ENCODE assay signal across 27 cellular contexts in genomic region chr5:54387031-54387430, GRCh38.
"Had no signal": no experiment of that assay in that cellular context is flagged by ENCODE, and none has a peak within 500 bp of the region (broad histone marks: within the 10 kb centered on the region; RNA-seq: fewer than 3 reads in every experiment).

No MANE protein-coding gene starts in this region.

- H3K27me3 ChIP-seq: colonic mucosa, gastrocnemius medialis, upper lobe of left lung, vagina had no signal

- H3K27me3 Mint-ChIP-seq: activated CD4-positive, alpha-beta memory T cell treated with anti-CD3 and anti-CD28 coated beads, Interleukin-2, amount 10 ng/mL, durations not matched to agents 7 days and 5 days had no signal

- H3K36me3 Mint-ChIP-seq: activated naive CD4-positive, alpha-beta T cell treated with anti-CD3 and anti-CD28 coated beads, Interleukin-2, amount 10 ng/mL, durations not matched to agents 7 days and 5 days; memory B cell; naive thymus-derived CD8-positive, alpha-beta T cell; WTC11 had no signal

- H3K4me1 ChIP-seq: colonic mucosa, upper lobe of left lung had no signal

- H3K4me1 Mint-ChIP-seq: activated CD4-positive, alpha-beta memory T cell treated with anti-CD3 and anti-CD28 coated beads, Interleukin-2, amount 10 ng/mL, durations not matched to agents 7 days and 5 days; activated CD4-positive, alpha-beta T cell treated with anti-CD3 and anti-CD28 coated beads, Interleukin-2, amount 10 ng/mL, durations not matched to agents 7 days and 5 days; activated naive CD4-positive, alpha-beta T cell treated with anti-CD3 and anti-CD28 coated beads, Interleukin-2, amount 10 ng/mL, durations not matched to agents 7 days and 5 days; memory B cell; naive thymus-derived CD8-positive, alpha-beta T cell had no signal

- H3K36me3 ChIP-seq: colonic mucosa, gastrocnemius medialis, upper lobe of left lung, vagina had no signal

- FAIRE-seq: keratinocyte had no signal

- H3K4me3 Mint-ChIP-seq: activated CD4-positive, alpha-beta memory T cell treated with anti-CD3 and anti-CD28 coated beads, Interleukin-2, amount 10 ng/mL, durations not matched to agents 7 days and 5 days; activated CD4-positive, alpha-beta T cell treated with anti-CD3 and anti-CD28 coated beads, Interleukin-2, amount 10 ng/mL, durations not matched to agents 7 days and 5 days; activated naive CD4-positive, alpha-beta T cell treated with anti-CD3 and anti-CD28 coated beads, Interleukin-2, amount 10 ng/mL, durations not matched to agents 7 days and 5 days; activated T-cell treated with anti-CD3 and anti-CD28 coated beads, Interleukin-2, amount 50 U/mL, for 24 hours; memory B cell; naive thymus-derived CD8-positive, alpha-beta T cell; WTC11 had no signal

- H3K4me3 ChIP-seq: colonic mucosa, gastrocnemius medialis, skin epidermis, upper lobe of left lung, vagina had no signal

- H3K27ac Mint-ChIP-seq: activated CD4-positive, alpha-beta memory T cell treated with anti-CD3 and anti-CD28 coated beads, Interleukin-2, amount 10 ng/mL, durations not matched to agents 7 days and 5 days; activated CD4-positive, alpha-beta T cell treated with anti-CD3 and anti-CD28 coated beads, Interleukin-2, amount 10 ng/mL, durations not matched to agents 7 days and 5 days; activated naive CD4-positive, alpha-beta T cell treated with anti-CD3 and anti-CD28 coated beads, Interleukin-2, amount 10 ng/mL, durations not matched to agents 7 days and 5 days; activated T-cell treated with anti-CD3 and anti-CD28 coated beads, Interleukin-2, amount 50 U/mL, for 24 hours; memory B cell; naive thymus-derived CD8-positive, alpha-beta T cell; WTC11 had no signal

- H3K9me3 Mint-ChIP-seq: activated CD4-positive, alpha-beta memory T cell treated with anti-CD3 and anti-CD28 coated beads, Interleukin-2, amount 10 ng/mL, durations not matched to agents 7 days and 5 days; activated naive CD4-positive, alpha-beta T cell treated with anti-CD3 and anti-CD28 coated beads, Interleukin-2, amount 10 ng/mL, durations not matched to agents 7 days and 5 days; activated T-cell treated with anti-CD3 and anti-CD28 coated beads, Interleukin-2, amount 50 U/mL, for 24 hours; memory B cell had no signal

- DNase-seq: activated CD4-positive, alpha-beta memory T cell treated with anti-CD3 and anti-CD28 coated beads, Interleukin-2, amount 10 ng/mL, durations not matched to agents 7 days and 5 days; activated CD4-positive, alpha-beta T cell treated with anti-CD3 and anti-CD28 coated beads for 1 hour; activated CD4-positive, alpha-beta T cell treated with anti-CD3 and anti-CD28 coated beads, Interleukin-2, amount 10 ng/mL, durations not matched to agents 7 days and 5 days; activated CD8-positive, alpha-beta memory T cell treated with anti-CD3 and anti-CD28 coated beads, Interleukin-2, amount 50 U/mL, for 48 hours; activated gamma-delta T cell; activated naive CD4-positive, alpha-beta T cell treated with anti-CD3 and anti-CD28 coated beads, Interleukin-2, amount 10 ng/mL, durations not matched to agents 7 days and 5 days; activated T-cell treated with anti-CD3 and anti-CD28 coated beads, Interleukin-2, amount 50 U/mL, for 24 hours; amniotic stem cell; central memory CD4-positive, alpha-beta T cell; colonic mucosa; effector memory CD4-positive, alpha-beta T cell; gastrocnemius medialis; glutamatergic neuron; hippocampal formation; left cardiac atrium; naive thymus-derived CD8-positive, alpha-beta T cell; posterior cingulate gyrus; stimulated activated CD4-positive, alpha-beta T cell treated with anti-CD3 and anti-CD28 coated beads, Interleukin-12 subunit alpha, Interleukin-12 subunit beta, amount 100 ng/mL, for 4 hours; stimulated activated CD4-positive, alpha-beta T cell treated with anti-CD3 and anti-CD28 coated beads, Interleukin-4, amount 100 ng/mL, for 1 hour; stimulated activated naive CD8-positive, alpha-beta T cell treated with anti-CD3 and anti-CD28 coated beads, Interleukin-15, Interleukin-2, amounts not matched to agents 100 U/mL and 50 U/mL, for 24 hours; T-helper 2 cell; upper lobe of left lung had no signal

- H3K9me3 ChIP-seq: colonic mucosa, gastrocnemius medialis, upper lobe of left lung, vagina had no signal

- H3K27ac ChIP-seq: colonic mucosa, upper lobe of left lung, vagina had no signal

- ATAC-seq: naive thymus-derived CD8-positive, alpha-beta T cell; WTC11 had no signal
